Comparison of ENCODE assay signal across 13 cellular contexts in genomic region chr18:10530852-10531251, GRCh38. TPM values are rescaled to one million over a fixed set of nuclear protein-coding genes. Genes with fewer than 3 reads are reported as not detected.
DNase-seq lines count a peak whose midpoint lies in the region; ATAC-seq, FAIRE-seq and TF ChIP-seq lines count a peak whose summit lies in the region.
"Had no signal": no experiment of that assay in that cellular context is flagged by ENCODE, and none has a peak within 500 bp of the region (broad histone marks: within the 10 kb centered on the region; RNA-seq: fewer than 3 reads in every experiment).

No MANE protein-coding gene starts in this region.

- H3K27me3 ChIP-seq in bronchial epithelial cell (ENCODE audit: control insufficient read depth, insufficient read depth, low read length): no peaks in the 10 kb centered on the region
- H3K27me3 ChIP-seq: SJSA1, upper lobe of left lung had no signal

- DNase-seq in H54 (ENCODE audit: insufficient read length, low spot score) (no peak), bronchial epithelial cell (ENCODE audit: low read depth) (peak; percentile 87), islet precursor cell (no peak), kidney glomerular epithelial cell (lab: John Stamatoyannopoulos, UW) (no peak), superior temporal gyrus (ENCODE audit: extremely low spot score) (no peak)
- DNase-seq in activated CD4-positive, CD25-positive, alpha-beta regulatory T cell (lab: John Stamatoyannopoulos, UW): peak; percentile 3 to 29 (median 20)
- peak; percentile 21 for DNase-seq in stimulated activated CD4-positive, alpha-beta T cell treated with anti-CD3 and anti-CD28 coated beads, Interleukin-1b, Interleukin-23, amount 100 ng/mL, for 4 hours (ENCODE audit: low read depth in 2 of 2)
- DNase-seq: Caco-2; effector CD4-positive, alpha-beta T cell; naive B cell; upper lobe of left lung had no signal

- no peak for TF ChIP-seq CTCF in bronchial epithelial cell (IDR thresholded peaks at IDR 0.05; ENCODE audit: insufficient read depth, low read length, severe bottlenecking)

- peak; percentile 11 for FAIRE-seq in H54 (lab: Jason Lieb, UNC)
- FAIRE-seq in bronchial epithelial cell (lab: Jason Lieb, UNC): no peak

- no peak for ATAC-seq in GM19463 (IDR thresholded peaks at IDR 0.05; ENCODE audit: unreplicated experiment)

- TF ChIP-seq POLR2A in H54 (IDR thresholded peaks at IDR 0.05; ENCODE audit: low read depth, low read length): no peak

- no peak overlapping the region for H3K4me3 ChIP-seq in bronchial epithelial cell (ENCODE audit: low read depth, low read length)
- H3K4me3 ChIP-seq: SJSA1, upper lobe of left lung had no signal

- H3K36me3 ChIP-seq in bronchial epithelial cell (ENCODE audit: control insufficient read depth, insufficient read depth, low read length): no peaks in the 10 kb centered on the region

RNA-seq across cellular contexts. Expression of gene NAPG, which starts 5.0 kb away (rescaled TPM):
- 52.2 and 54.5 TPM in 2 replicates for total RNA-seq in bronchial epithelial cell

Comparison
In these comparisons a context has a peak if more than half of its experiments do, and no peak if none do; other contexts are left out.
1. DNase-seq: peak in activated CD4-positive, CD25-positive, alpha-beta regulatory T cell (4 of 4), bronchial epithelial cell (single experiment) and stimulated activated CD4-positive, alpha-beta T cell treated with anti-CD3 and anti-CD28 coated beads, Interleukin-1b, Interleukin-23, amount 100 ng/mL, for 4 hours (2 of 2); none in H54 (single experiment), islet precursor cell (single experiment), kidney glomerular epithelial cell (single experiment) and superior temporal gyrus (single experiment).